In the genomic region with DNA sequence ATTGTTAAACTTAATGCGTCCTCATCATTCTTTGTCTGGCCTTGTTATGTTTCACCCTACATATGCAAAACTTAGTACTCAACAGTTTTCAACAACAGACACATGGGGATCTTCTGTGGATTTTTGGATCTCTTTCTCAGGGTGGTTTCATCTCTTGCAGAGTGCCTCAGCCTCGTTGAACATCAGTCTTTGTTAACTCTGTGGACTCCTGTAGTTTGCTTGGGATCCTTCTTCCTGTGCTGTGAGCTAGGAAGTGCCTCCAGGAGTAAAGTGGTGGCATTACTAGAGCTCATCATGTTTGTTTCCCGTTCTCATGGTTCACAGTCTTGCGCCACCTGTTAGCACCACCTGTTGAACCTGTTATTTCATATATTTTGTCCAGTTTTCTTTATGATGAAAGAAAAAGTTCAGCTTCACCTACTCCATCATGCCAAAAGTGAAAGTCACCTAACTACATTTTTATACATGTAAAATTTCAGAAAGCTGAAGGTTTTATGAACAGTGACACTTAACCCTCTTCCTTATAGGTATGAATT, we compare ENCODE assay signal across 20 cellular contexts. TPM values are rescaled to one million over a fixed set of nuclear protein-coding genes. Genes with fewer than 3 reads are reported as not detected.
DNase-seq lines count a peak whose midpoint lies in the region; ATAC-seq and TF ChIP-seq lines count a peak whose summit lies in the region.
"Had no signal": no experiment of that assay in that cellular context is flagged by ENCODE, and none has a peak within 500 bp of the region (broad histone marks: within the 10 kb centered on the region; RNA-seq: fewer than 3 reads in every experiment).

No MANE protein-coding gene starts in this region.

- H3K27ac Mint-ChIP-seq in activated naive CD4-positive, alpha-beta T cell treated with anti-CD3 and anti-CD28 coated beads, Interleukin-2, amount 50 U/mL, for 24 hours = no peak overlapping the region
- no peak overlapping the region for H3K27ac Mint-ChIP-seq in glutamatergic neuron (ENCODE audit: unreplicated experiment)

- no peak overlapping the region for H2AFZ ChIP-seq in OCI-LY7 (ENCODE audit: low read length)

- peaks cover 30% of the 10 kb centered on the region for H4K20me1 ChIP-seq in OCI-LY7 (ENCODE audit: insufficient read depth, low read length)

- H3K9me2 ChIP-seq in OCI-LY7 (ENCODE audit: insufficient read depth, low read length) = no peaks in the 10 kb centered on the region

- H3K9me3 Mint-ChIP-seq in activated naive CD4-positive, alpha-beta T cell treated with anti-CD3 and anti-CD28 coated beads, Interleukin-2, amount 50 U/mL, for 24 hours = no peaks in the 10 kb centered on the region
- no peaks in the 10 kb centered on the region for H3K9me3 Mint-ChIP-seq in glutamatergic neuron (ENCODE audit: unreplicated experiment)

- peak overlapping the region; percentile 51 for H3K4me2 ChIP-seq in OCI-LY7 (ENCODE audit: low read length)

- H3K9me3 ChIP-seq in OCI-LY7 (ENCODE audit: low read length) = no peaks in the 10 kb centered on the region; the same call in 1 of the 2 replicates
- H3K9me3 ChIP-seq: Caco-2, colonic mucosa, Peyer's patch, upper lobe of left lung had no signal

- CTCF ChIA-PET in OCI-LY7 (lab: Charles Lee; ENCODE audit: unreplicated experiment) = no interaction called here

- BruUV-seq in OCI-LY7 (replicated peaks; lab: Mats Ljungman, UMichigan) = no TSS peak

- ATAC-seq in HG03045 (IDR thresholded peaks at IDR 0.05; ENCODE audit: unreplicated experiment) = no peak
- no peak for ATAC-seq in GM19035 (IDR thresholded peaks at IDR 0.05; ENCODE audit: unreplicated experiment)
- ATAC-seq: left ventricle myocardium superior; right cardiac atrium; stimulated activated naive CD8-positive, alpha-beta T cell treated with anti-CD3 and anti-CD28 coated beads, Interleukin-15, Interleukin-2, amounts not matched to agents 100 U/mL and 50 U/mL, for 24 hours had no signal

- no peaks in the 10 kb centered on the region for H3K27me3 Mint-ChIP-seq in activated naive CD4-positive, alpha-beta T cell treated with anti-CD3 and anti-CD28 coated beads, Interleukin-2, amount 50 U/mL, for 24 hours
- no peaks in the 10 kb centered on the region for H3K27me3 Mint-ChIP-seq in glutamatergic neuron (ENCODE audit: unreplicated experiment)
- H3K27me3 Mint-ChIP-seq: brain had no signal

- intact Hi-C loops in OCI-LY7 (cut with micrococcal nuclease; ENCODE audit: unreplicated experiment) = no loop called here

- TF ChIP-seq CTCF in OCI-LY7 (conservative IDR thresholded peaks at IDR 0.05; ENCODE audit: low read length) = no peak; the same call in 1 of the 2 replicates
- TF ChIP-seq CTCF in glutamatergic neuron (IDR thresholded peaks at IDR 0.05; ENCODE audit: partially characterized antibody, unreplicated experiment) = no peak

- H3K4me3 ChIP-seq in OCI-LY7 (ENCODE audit: low read depth, low read length, poor library complexity, severe bottlenecking) = peak overlapping the region; percentile 1
- H3K4me3 ChIP-seq: colonic mucosa, Peyer's patch, upper lobe of left lung had no signal

- peaks cover 61% of the 10 kb centered on the region for H3K4me1 Mint-ChIP-seq in activated naive CD4-positive, alpha-beta T cell treated with anti-CD3 and anti-CD28 coated beads, Interleukin-2, amount 50 U/mL, for 24 hours
- no peaks in the 10 kb centered on the region for H3K4me1 Mint-ChIP-seq in glutamatergic neuron (ENCODE audit: low read depth, unreplicated experiment)

- peaks cover 94% of the 10 kb centered on the region for H3K36me3 ChIP-seq in OCI-LY7 (ENCODE audit: insufficient read depth, low read length)
- H3K36me3 ChIP-seq: colonic mucosa had no signal

- H3K4me3 Mint-ChIP-seq in activated naive CD4-positive, alpha-beta T cell treated with anti-CD3 and anti-CD28 coated beads, Interleukin-2, amount 50 U/mL, for 24 hours = peak overlapping the region; percentile 6
- H3K4me3 Mint-ChIP-seq in glutamatergic neuron (ENCODE audit: unreplicated experiment) = peak overlapping the region; percentile 22
- H3K4me3 Mint-ChIP-seq: brain had no signal

- peaks cover 18% of the 10 kb centered on the region for H3K36me3 Mint-ChIP-seq in activated naive CD4-positive, alpha-beta T cell treated with anti-CD3 and anti-CD28 coated beads, Interleukin-2, amount 50 U/mL, for 24 hours
- H3K36me3 Mint-ChIP-seq in glutamatergic neuron (ENCODE audit: unreplicated experiment) = no peaks in the 10 kb centered on the region

- no peak for DNase-seq in activated naive CD4-positive, alpha-beta T cell (lab: John Stamatoyannopoulos, UW)
- DNase-seq in OCI-LY7 (ENCODE audit: low spot score) = peak; percentile 14
- no peak for DNase-seq in glutamatergic neuron
- DNase-seq in NCI-H510A treated with DMSO at 0.1 percent for 48 hours (lab: John Stamatoyannopoulos, UW) = no peak
- no peak for DNase-seq in NCI-H748 (lab: John Stamatoyannopoulos, UW; ENCODE audit: unreplicated experiment)
- DNase-seq: activated naive CD4-positive, alpha-beta T cell treated with anti-CD3 and anti-CD28 coated beads, Interleukin-2, amount 50 U/mL, for 16 hours; Caco-2; colonic mucosa; left ventricle myocardium superior; NCI-H1105; NCI-H82; Peyer's patch; right cardiac atrium; stimulated activated CD4-positive, alpha-beta T cell treated with anti-CD3 and anti-CD28 coated beads, Interleukin-15, amount 100 ng/mL, for 24 hours; stimulated activated naive CD8-positive, alpha-beta T cell treated with anti-CD3 and anti-CD28 coated beads, Interleukin-15, Interleukin-2, amounts not matched to agents 100 U/mL and 50 U/mL, for 24 hours; upper lobe of left lung had no signal

- peak overlapping the region; percentile 49 for H3K27ac ChIP-seq in OCI-LY7 (ENCODE audit: low read depth, low read length, poor library complexity, severe bottlenecking)
- H3K27ac ChIP-seq: colonic mucosa, Peyer's patch, upper lobe of left lung had no signal

- peaks cover 100% of the 10 kb centered on the region for H3K79me2 ChIP-seq in OCI-LY7 (ENCODE audit: insufficient read depth, low read depth, low read length)

- POLR2A ChIA-PET in OCI-LY7 (lab: Charles Lee) = interaction anchor here (0.8 to 2.3 kb wide), 13 partner anchors 8 to 124 kb away, joined by 3 to 15 read pairs (median 5); a partner anchor contains a TSS

- H3K4me1 ChIP-seq in OCI-LY7 (ENCODE audit: insufficient read depth, low read length, poor library complexity, severe bottlenecking) = peaks cover 25% of the 10 kb centered on the region
- H3K4me1 ChIP-seq: Caco-2, colonic mucosa had no signal

RNA-seq across cellular contexts. Expression of a gene that starts 27.5 kb away (rescaled TPM):
- total RNA-seq in OCI-LY7 (2014; rRNA removed; shearing (Covaris generic)) = 52.1 and 82.6 TPM in 2 replicates
- 63.6 and 69.2 TPM in 2 replicates for total RNA-seq in OCI-LY7 (2022)
- 19.4 TPM for total RNA-seq in glutamatergic neuron (ENCODE audit: unreplicated experiment)

RNA-seq across cellular contexts. Expression of a gene that starts 28.4 kb away (rescaled TPM):
- total RNA-seq in OCI-LY7 (2014; rRNA removed; shearing (Covaris generic)) = 45.3 and 50.1 TPM in 2 replicates
- total RNA-seq in OCI-LY7 (2022) (78.7 and 95.9 TPM in 2 replicates), glutamatergic neuron (ENCODE audit: unreplicated experiment) (44.9 TPM)

RNA-seq across cellular contexts. Expression of a gene that starts 49.7 kb away (rescaled TPM):
- total RNA-seq in OCI-LY7 (2014; rRNA removed; shearing (Covaris generic)) = 0.88 and 2.6 TPM in 2 replicates
- 0.28 TPM in 1 of 2 replicates, not detected in the other for total RNA-seq in OCI-LY7 (2022)
- total RNA-seq in glutamatergic neuron (ENCODE audit: unreplicated experiment) = 0.69 TPM
- total RNA-seq: Peyer's patch had no signal
